11 cellular contexts compared by ENCODE assay signal in the genomic region with DNA sequence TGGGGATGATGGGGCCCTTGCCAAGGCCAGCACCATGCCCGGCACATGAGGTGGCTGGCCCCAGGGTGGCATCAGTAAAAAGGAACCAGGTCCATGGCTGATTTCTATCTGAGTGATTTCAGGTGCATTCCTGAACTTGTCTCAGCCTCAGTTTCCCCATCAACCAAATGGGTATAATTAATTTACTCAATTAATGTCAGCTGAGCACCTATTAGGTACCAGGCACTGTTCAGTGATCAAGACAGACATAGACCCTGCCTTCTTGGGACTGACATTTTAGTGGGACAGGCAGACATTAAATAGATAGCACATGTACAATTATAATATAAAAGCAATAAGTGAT. TPM values are rescaled to one million over a fixed set of nuclear protein-coding genes. Genes with fewer than 3 reads are reported as not detected.
DNase-seq lines count a peak whose midpoint lies in the region; ATAC-seq and TF ChIP-seq lines count a peak whose summit lies in the region.
"Had no signal": no experiment of that assay in that cellular context is flagged by ENCODE, and none has a peak within 500 bp of the region (broad histone marks: within the 10 kb centered on the region; RNA-seq: fewer than 3 reads in every experiment).

No MANE protein-coding gene starts in this region.

- H3K4me3 ChIP-seq in heart left ventricle (no peak overlapping the region), colonic mucosa (no peak overlapping the region), tibial nerve (no peak overlapping the region), GM23338 (no peak overlapping the region)

- H3K4me1 Mint-ChIP-seq in nephron progenitor cell, result peaks cover 46% of the 10 kb centered on the region
- peaks cover 11% of the 10 kb centered on the region for H3K4me1 Mint-ChIP-seq in GM23338

- intact Hi-C loops in heart left ventricle (cut with DNase I), result loop anchor here in 5 of 10 donors (2.0 to 10.0 kb wide), 4 partner anchors 19 to 559 kb away; partner anchors contain the start of gene SLC6A6 (in 4 of the 5)
- intact Hi-C loops in cardiac septum (cut with DNase I), result loop anchor here (2.0 to 10.0 kb wide), 3 partner anchors 21 to 219 kb away; partner anchors contain the start of gene SLC6A6
- intact Hi-C loops in colonic mucosa (cut with DNase I), result no loop called here

- peaks cover 16% of the 10 kb centered on the region; the same call in 1 of the 2 replicates for H4K20me1 ChIP-seq in GM23338 (replicated peaks; ENCODE audit: insufficient read depth)

- H3K27me3 ChIP-seq in heart left ventricle (peaks cover 0 to 12% (median 0%) of the 10 kb centered on the region in 9 donors), colonic mucosa (no peaks in the 10 kb centered on the region), tibial nerve (no peaks in the 10 kb centered on the region), GM23338 (ENCODE audit: insufficient read depth) (no peaks in the 10 kb centered on the region)

- WGBS in heart left ventricle, 4 donors, result 13 to 39% (median 20%) methylated on average over 1 of the region's 1 CpG
- WGBS in tibial nerve, 2 donors, result 10 to 45% methylated on average over 1 of the region's 1 CpG

- TF ChIP-seq CTCF in heart left ventricle (IDR thresholded peaks at IDR 0.05), result no peak
- TF ChIP-seq CTCF in colonic mucosa (IDR thresholded peaks at IDR 0.05), result no peak
- TF ChIP-seq CTCF in nephron progenitor cell (IDR thresholded peaks at IDR 0.05), result no peak
- peak in 1 of 5 experiments; percentile 6 for TF ChIP-seq CTCF in tibial nerve (IDR thresholded peaks at IDR 0.05)
- no peak for TF ChIP-seq CTCF in GM23338 (conservative IDR thresholded peaks at IDR 0.05; ENCODE audit: low read depth in 2 of 2)

- H3K4me1 ChIP-seq in heart left ventricle, result peaks cover 19 to 71% (median 39%) of the 10 kb centered on the region in 12 donors
- H3K4me1 ChIP-seq in colonic mucosa, result peaks cover 14% of the 10 kb centered on the region
- H3K4me1 ChIP-seq in tibial nerve, result peaks cover 0 to 31% (median 11%) of the 10 kb centered on the region in 4 donors
- peaks cover 10% of the 10 kb centered on the region for H3K4me1 ChIP-seq in GM23338 (ENCODE audit: insufficient read depth)

- no peak overlapping the region for H3K9ac ChIP-seq in colonic mucosa (ENCODE audit: low read depth in 2 of 2, low read length in 2 of 2)

- no peaks in the 10 kb centered on the region for H3K9me2 ChIP-seq in GM23338 (ENCODE audit: insufficient read depth)

- no peaks in the 10 kb centered on the region for H3K79me2 ChIP-seq in GM23338 (replicated peaks; ENCODE audit: insufficient read depth)

- no peaks in the 10 kb centered on the region for H3K9me3 Mint-ChIP-seq in nephron progenitor cell
- H3K9me3 Mint-ChIP-seq in GM23338, result no peaks in the 10 kb centered on the region
- H3K9me3 Mint-ChIP-seq: T-helper 2 cell treated with Interferon-gamma antibody and Interleukin-4, amounts not matched to agents 5 μg/mL and 100 μg/mL, for 36 hours had no signal

- ATAC-seq in heart left ventricle (no peak), GM23338 (no peak)

- no peak for DNase-seq in heart left ventricle
- no peak for DNase-seq in cardiac septum (ENCODE audit: low spot score)
- no peak for DNase-seq in colonic mucosa
- DNase-seq in nephron progenitor cell, result no peak
- DNase-seq in tibial nerve (ENCODE audit: low spot score in 2 of 2), result no peak
- DNase-seq in NCI-H2107 (lab: John Stamatoyannopoulos, UW), result no peak
- DNase-seq in GM23338 (ENCODE audit: low spot score), result no peak
- DNase-seq in NCI-H748 (lab: John Stamatoyannopoulos, UW; ENCODE audit: unreplicated experiment), result no peak
- DNase-seq: NCI-H1048, NCI-H526 treated with DMSO at 0.1 percent for 48 hours had no signal

- H3F3A ChIP-seq in GM23338 (replicated peaks; ENCODE audit: low read depth), result 0 out of 2 replicates have a peak, but pooled peaks cover 3% of the 10 kb centered on the region

- H3K36me3 ChIP-seq in heart left ventricle, result peaks cover 0 to 90% (median 12%) of the 10 kb centered on the region in 9 donors
- H3K36me3 ChIP-seq in colonic mucosa, result no peaks in the 10 kb centered on the region
- H3K36me3 ChIP-seq in tibial nerve, result peaks cover 0 to 19% (median 7%) of the 10 kb centered on the region in 3 donors
- peaks cover 43% of the 10 kb centered on the region for H3K36me3 ChIP-seq in GM23338 (ENCODE audit: insufficient read depth)

- peaks cover 34% of the 10 kb centered on the region for H3K36me3 Mint-ChIP-seq in nephron progenitor cell (ENCODE audit: low read depth)
- H3K36me3 Mint-ChIP-seq in GM23338 (ENCODE audit: low read depth), result peaks cover 54% of the 10 kb centered on the region

- no peak for TF ChIP-seq EP300 in tibial nerve (IDR thresholded peaks at IDR 0.05)

- H3K9me3 ChIP-seq in heart left ventricle (no peaks in the 10 kb centered on the region), colonic mucosa (no peaks in the 10 kb centered on the region), tibial nerve (no peaks in the 10 kb centered on the region)

- H3K4me2 ChIP-seq in GM23338, result no peak overlapping the region

- H3K4me3 Mint-ChIP-seq in nephron progenitor cell (no peak overlapping the region), GM23338 (no peak overlapping the region)
- H3K4me3 Mint-ChIP-seq: T-helper 2 cell treated with Interferon-gamma antibody and Interleukin-4, amounts not matched to agents 5 μg/mL and 100 μg/mL, for 36 hours had no signal

- H3K27ac ChIP-seq in heart left ventricle (peak overlapping the region in 10 of 12 donors; percentile 5 to 94 (median 82)), colonic mucosa (peak overlapping the region; percentile 61), tibial nerve (peak overlapping the region in 3 of 4 donors; percentile 76 to 82 (median 80)), GM23338 (ENCODE audit: low read depth) (no peak overlapping the region)

- H3K27ac Mint-ChIP-seq in nephron progenitor cell, result peak overlapping the region; percentile 31
- no peak overlapping the region for H3K27ac Mint-ChIP-seq in GM23338

- H3K27me3 Mint-ChIP-seq in nephron progenitor cell (ENCODE audit: low read depth, poor library complexity) (peaks cover 2% of the 10 kb centered on the region), GM23338 (ENCODE audit: insufficient read depth, low read depth, poor library complexity) (peaks cover 18% of the 10 kb centered on the region)

- TF ChIP-seq POLR2A in heart left ventricle (IDR thresholded peaks at IDR 0.05) (no peak), tibial nerve (IDR thresholded peaks at IDR 0.05) (no peak)

- H2AFZ ChIP-seq in GM23338, result no peak overlapping the region

TF ChIP-seq in GM23338, 12 proteins besides CTCF, POLR2A, EP300 and RAD21 (continues in another document):
- TF ChIP-seq, protein P1, sequence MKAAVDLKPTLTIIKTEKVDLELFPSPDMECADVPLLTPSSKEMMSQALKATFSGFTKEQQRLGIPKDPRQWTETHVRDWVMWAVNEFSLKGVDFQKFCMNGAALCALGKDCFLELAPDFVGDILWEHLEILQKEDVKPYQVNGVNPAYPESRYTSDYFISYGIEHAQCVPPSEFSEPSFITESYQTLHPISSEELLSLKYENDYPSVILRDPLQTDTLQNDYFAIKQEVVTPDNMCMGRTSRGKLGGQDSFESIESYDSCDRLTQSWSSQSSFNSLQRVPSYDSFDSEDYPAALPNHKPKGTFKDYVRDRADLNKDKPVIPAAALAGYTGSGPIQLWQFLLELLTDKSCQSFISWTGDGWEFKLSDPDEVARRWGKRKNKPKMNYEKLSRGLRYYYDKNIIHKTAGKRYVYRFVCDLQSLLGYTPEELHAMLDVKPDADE (IDR thresholded peaks at IDR 0.05), result no peak
- no peak for TF ChIP-seq CREB1 (CRISPR knock-in tag; IDR thresholded peaks at IDR 0.05; ENCODE audit: low read depth)
- TF ChIP-seq NANOG (IDR thresholded peaks at IDR 0.05; ENCODE audit: borderline replicate concordance), result no peak
- no peak for TF ChIP-seq POLR2AphosphoS5 (IDR thresholded peaks at IDR 0.05; ENCODE audit: low read depth)
- TF ChIP-seq ZNF114 (CRISPR knock-in tag; IDR thresholded peaks at IDR 0.05), result no peak
- no peak for TF ChIP-seq EZH2 (IDR thresholded peaks at IDR 0.05; ENCODE audit: low read depth, unreplicated experiment)
- TF ChIP-seq EZH2phosphoT487 (IDR thresholded peaks at IDR 0.05; ENCODE audit: unreplicated experiment), result no peak
- no peak for TF ChIP-seq STAT1 (IDR thresholded peaks at IDR 0.05; ENCODE audit: unreplicated experiment)

RNA-seq across cellular contexts. Expression of gene SLC6A6, which starts 50.9 kb away (rescaled TPM):
- 100 to 1,000 TPM in 1 of 9 donors, 10 to 100 TPM in 8; 17.5 to 101 (median 34.9) TPM for total RNA-seq in heart left ventricle
- 100 to 1,000 TPM in 1 of 2 donors, 1 to 10 TPM in 1; 9.1 to 121 TPM for polyA plus RNA-seq in heart left ventricle
- total RNA-seq in cardiac septum, result 129 TPM
- 10 to 100 TPM in 1 of 2 donors, 1 to 10 TPM in 1; 7.2 to 13.0 TPM for total RNA-seq in colonic mucosa
- total RNA-seq in tibial nerve, result 10 to 100 TPM; 11.8 to 24.9 (median 13.5) TPM
- 142 and 150 TPM in 2 replicates for total RNA-seq in GM23338 (2014; rRNA removed; shearing (Covaris generic))
- 27.5 and 31.6 TPM in 2 replicates for polyA plus RNA-seq in GM23338 (2016; fragmentation: Nextera tagmentation; extraction: Ambion mirVana)
